Comparison of ENCODE assay signal across 10 cellular contexts in the genomic region with DNA sequence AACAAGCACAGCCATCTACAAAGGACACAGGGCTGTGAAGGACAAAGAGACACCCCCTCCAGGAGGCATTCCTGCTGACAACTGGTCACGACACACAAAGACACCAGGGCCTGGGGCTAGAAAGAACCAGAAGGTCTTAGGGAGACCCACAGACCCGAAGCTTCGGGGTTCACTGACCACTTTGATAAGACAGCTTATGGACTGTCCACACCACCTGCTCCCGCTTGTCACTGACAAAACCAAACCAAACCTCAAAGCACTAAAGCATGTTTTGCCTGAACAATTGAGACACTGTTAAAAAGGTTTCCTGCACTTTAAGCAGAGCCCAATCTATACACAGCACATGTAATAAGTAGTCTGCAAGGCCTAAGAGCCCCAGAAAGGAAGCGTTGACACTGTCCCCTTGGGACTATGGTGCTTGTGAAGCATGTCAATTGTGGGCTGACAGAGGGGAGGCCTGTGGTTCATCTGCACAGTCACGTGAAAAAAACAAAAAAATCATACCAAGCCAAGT.
DNase-seq lines count a peak whose midpoint lies in the region; ATAC-seq and TF ChIP-seq lines count a peak whose summit lies in the region.
"Had no signal": no experiment of that assay in that cellular context is flagged by ENCODE, and none has a peak within 500 bp of the region (broad histone marks: within the 10 kb centered on the region; RNA-seq: fewer than 3 reads in every experiment).

No MANE protein-coding gene starts in this region.

- H3K27me3 Mint-ChIP-seq in MCF 10A (ENCODE audit: insufficient read depth, unreplicated experiment), result no peaks in the 10 kb centered on the region
- peaks cover 0 to 4% (median 0%) of the 10 kb centered on the region in 3 donors for H3K27me3 Mint-ChIP-seq in immature natural killer cell (ENCODE audit: low read depth in 3 of 3)
- H3K27me3 Mint-ChIP-seq: CD8-positive, alpha-beta memory T cell had no signal

- peaks cover 36% of the 10 kb centered on the region for H4K20me1 ChIP-seq in DND-41 (ENCODE audit: insufficient read depth, low read length)

- TF ChIP-seq CTCF in DND-41 (IDR thresholded peaks at IDR 0.05; ENCODE audit: borderline replicate concordance, extremely low read depth, low read length, poor library complexity, severe bottlenecking) (no peak), Peyer's patch (IDR thresholded peaks at IDR 0.05) (no peak), MCF 10A (IDR thresholded peaks at IDR 0.05; ENCODE audit: unreplicated experiment) (no peak)

- no peaks in the 10 kb centered on the region for H3K9me3 ChIP-seq in DND-41 (ENCODE audit: insufficient read depth, low read length, severe bottlenecking)
- no peaks in the 10 kb centered on the region for H3K9me3 ChIP-seq in Peyer's patch

- H3K36me3 ChIP-seq in DND-41 (ENCODE audit: insufficient read depth, low read length), result peaks cover 7% of the 10 kb centered on the region; the same call in 1 of the 2 replicates
- peaks cover 0 to 27% (median 0%) of the 10 kb centered on the region in 3 donors for H3K36me3 ChIP-seq in Peyer's patch

- H3K27ac ChIP-seq in DND-41 (ENCODE audit: low read length), result no peak overlapping the region
- H3K27ac ChIP-seq in Peyer's patch, result no peak overlapping the region

- H3K4me1 ChIP-seq in DND-41 (ENCODE audit: insufficient read depth, low read length), result peaks cover 17% of the 10 kb centered on the region
- H3K4me1 ChIP-seq in Peyer's patch, result no peaks in the 10 kb centered on the region

- H3K9me3 Mint-ChIP-seq in MCF 10A (ENCODE audit: unreplicated experiment), result no peaks in the 10 kb centered on the region
- H3K9me3 Mint-ChIP-seq in immature natural killer cell, result no peaks in the 10 kb centered on the region
- H3K9me3 Mint-ChIP-seq: activated T-cell treated with anti-CD3 and anti-CD28 coated beads, Interleukin-2, amount 50 U/mL, for 72 hours; CD8-positive, alpha-beta memory T cell had no signal

- H3K27ac Mint-ChIP-seq in MCF 10A (ENCODE audit: low read depth, unreplicated experiment), result no peak overlapping the region
- H3K27ac Mint-ChIP-seq in immature natural killer cell, result no peak overlapping the region
- H3K27ac Mint-ChIP-seq: activated T-cell treated with anti-CD3 and anti-CD28 coated beads, Interleukin-2, amount 50 U/mL, for 72 hours had no signal

- DNase-seq in DND-41, result peak; percentile 74
- peak in 2 of 3 donors; percentile 73 to 79 for DNase-seq in Peyer's patch
- DNase-seq in MCF 10A (ENCODE audit: unreplicated experiment), result no peak
- no peak for DNase-seq in HuH-7.5 (ENCODE audit: low spot score)
- no peak for DNase-seq in NCI-H446 treated with DMSO at 0.1 percent for 48 hours (lab: John Stamatoyannopoulos, UW)
- no peak for DNase-seq in immature natural killer cell
- DNase-seq: activated T-cell treated with anti-CD3 and anti-CD28 coated beads, Interleukin-2, amount 50 U/mL, for 72 hours had no signal

- peak; percentile 99 for ATAC-seq in DND-41 (ENCODE audit: insufficient read depth, low read depth)
- peak; percentile 99 for ATAC-seq in GM19351 (IDR thresholded peaks at IDR 0.05; ENCODE audit: unreplicated experiment)
- ATAC-seq in HG03060 (IDR thresholded peaks at IDR 0.05; ENCODE audit: low read depth, unreplicated experiment), result peak; percentile 91
- ATAC-seq: activated T-cell treated with anti-CD3 and anti-CD28 coated beads, Interleukin-2, amount 50 U/mL, for 72 hours had no signal

- no peaks in the 10 kb centered on the region for H3K79me2 ChIP-seq in DND-41 (ENCODE audit: insufficient read depth, low read length)

- BruUV-seq in MCF 10A (replicated peaks; lab: Mats Ljungman, UMichigan), result no TSS peak

- H2AFZ ChIP-seq in DND-41 (ENCODE audit: low read depth, low read length), result no peak overlapping the region

- H3K4me2 ChIP-seq in DND-41 (ENCODE audit: insufficient read depth, low read length), result no peak overlapping the region

- POLR2A ChIA-PET in MCF 10A (lab: Yijun Ruan, JAX), result no interaction called here

- no peak overlapping the region for H3K4me3 ChIP-seq in DND-41 (ENCODE audit: low read depth in 1 of 2, low read length in 2 of 2)
- H3K4me3 ChIP-seq in Peyer's patch, result no peak overlapping the region

- H3K4me1 Mint-ChIP-seq in MCF 10A (ENCODE audit: insufficient read depth, unreplicated experiment) (no peaks in the 10 kb centered on the region), immature natural killer cell (no peaks in the 10 kb centered on the region)

- intact Hi-C loops in MCF 10A (cut with micrococcal nuclease), result no loop called here

- H3K4me3 Mint-ChIP-seq in MCF 10A (ENCODE audit: unreplicated experiment) (no peak overlapping the region), immature natural killer cell (no peak overlapping the region)
- H3K4me3 Mint-ChIP-seq: activated T-cell treated with anti-CD3 and anti-CD28 coated beads, Interleukin-2, amount 50 U/mL, for 72 hours; CD8-positive, alpha-beta memory T cell had no signal

- TF ChIP-seq POLR2A in Peyer's patch (IDR thresholded peaks at IDR 0.05), result no peak

- no peak overlapping the region for H3K9ac ChIP-seq in DND-41 (ENCODE audit: low read depth, low read length)

- H3K36me3 Mint-ChIP-seq in MCF 10A (ENCODE audit: insufficient read depth, unreplicated experiment) (peaks cover 26% of the 10 kb centered on the region), immature natural killer cell (peaks cover 0 to 29% (median 10%) of the 10 kb centered on the region in 3 donors)

- CTCF ChIA-PET in MCF 10A (lab: Yijun Ruan, JAX), result no interaction called here

- H3K27me3 ChIP-seq in DND-41 (ENCODE audit: insufficient read depth, low read length, poor library complexity) (no peaks in the 10 kb centered on the region), Peyer's patch (no peaks in the 10 kb centered on the region)

Comparison
In these comparisons a context has a peak if more than half of its experiments do, and no peak if none do; other contexts are left out.
1. DNase-seq: peak in DND-41 (single experiment) and Peyer's patch (2 of 3); none in MCF 10A (single experiment), HuH-7.5 (single experiment), NCI-H446 treated with DMSO at 0.1 percent for 48 hours (single experiment) and immature natural killer cell (0 of 3).
2. Peak in every context shown above with its lines, with median percentiles within 50 percentile points of each other: ATAC-seq.